In the genomic region with DNA sequence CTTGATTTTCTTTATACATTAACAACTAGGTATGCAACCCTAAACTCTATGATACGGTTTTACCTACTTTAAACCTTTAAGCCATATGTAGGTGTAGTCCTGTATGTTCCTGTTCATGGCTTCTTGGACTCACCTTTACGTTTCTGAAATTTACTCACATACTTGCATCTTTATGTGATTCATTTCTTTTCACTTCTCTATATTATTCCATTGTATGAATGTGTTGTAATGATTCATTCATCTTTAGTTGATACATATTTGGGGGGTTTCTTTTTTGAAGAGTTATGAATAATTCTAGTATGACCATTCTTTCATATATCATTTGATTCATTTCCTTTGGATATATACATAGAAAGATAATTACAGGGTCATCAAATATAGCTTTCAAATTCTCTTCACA, we compare ENCODE assay signal across 27 cellular contexts.
"Had no signal": no experiment of that assay in that cellular context is flagged by ENCODE, and none has a peak within 500 bp of the region (broad histone marks: within the 10 kb centered on the region; RNA-seq: fewer than 3 reads in every experiment).

No MANE protein-coding gene starts in this region.

- H3K4me3 ChIP-seq: gastrocnemius medialis, lower lobe of right lung, prostate gland, right atrium auricular region, smooth muscle cell, suprapubic skin, transverse colon, upper lobe of right lung, uterus had no signal

- H3K9me3 ChIP-seq: gastrocnemius medialis, lower lobe of right lung, prostate gland, right atrium auricular region, suprapubic skin, upper lobe of right lung, uterus had no signal

- H3K27me3 Mint-ChIP-seq: dendritic cell treated with granulocyte-macrophage colony-stimulating factor and Interleukin-4, amounts not matched to agents 40 ng/mL and 50 ng/mL, for 4 days; stimulated activated memory B cell treated with anti-CD40 and anti-IgM and Interleukin-4, amounts not matched to agents 10 μg/mL and 1 μg/mL and 100 μg/mL, for 72 hours; stimulated activated naive CD8-positive, alpha-beta T cell treated with anti-CD3 and anti-CD28 coated beads, Interleukin-15, Interleukin-2, amounts not matched to agents 100 ng/mL and 50 ng/mL, for 24 hours had no signal

- H3K4me1 Mint-ChIP-seq: nephron progenitor cell; stimulated activated memory B cell treated with anti-CD40 and anti-IgM and Interleukin-4, amounts not matched to agents 10 μg/mL and 1 μg/mL and 100 μg/mL, for 72 hours had no signal

- H3K27ac Mint-ChIP-seq: dendritic cell treated with granulocyte-macrophage colony-stimulating factor and Interleukin-4, amounts not matched to agents 40 ng/mL and 50 ng/mL, for 4 days; endodermal cell; naive thymus-derived CD8-positive, alpha-beta T cell; nephron progenitor cell; stimulated activated memory B cell treated with anti-CD40 and anti-IgM and Interleukin-4, amounts not matched to agents 10 μg/mL and 1 μg/mL and 100 μg/mL, for 72 hours; stimulated activated naive CD8-positive, alpha-beta T cell treated with anti-CD3 and anti-CD28 coated beads, Interleukin-15, Interleukin-2, amounts not matched to agents 100 ng/mL and 50 ng/mL, for 24 hours had no signal

- H3K27ac ChIP-seq: epithelial cell of prostate, gastrocnemius medialis, lower lobe of right lung, prostate gland, right atrium auricular region, suprapubic skin, transverse colon, upper lobe of right lung, uterus had no signal

- H3K4me3 Mint-ChIP-seq: dendritic cell treated with granulocyte-macrophage colony-stimulating factor and Interleukin-4, amounts not matched to agents 40 ng/mL and 50 ng/mL, for 4 days; endodermal cell; naive thymus-derived CD8-positive, alpha-beta T cell; nephron progenitor cell; stimulated activated memory B cell treated with anti-CD40 and anti-IgM and Interleukin-4, amounts not matched to agents 10 μg/mL and 1 μg/mL and 100 μg/mL, for 72 hours; stimulated activated naive CD8-positive, alpha-beta T cell treated with anti-CD3 and anti-CD28 coated beads, Interleukin-15, Interleukin-2, amounts not matched to agents 100 ng/mL and 50 ng/mL, for 24 hours had no signal

- DNase-seq: effector CD8-positive, alpha-beta T cell; endodermal cell; foreskin fibroblast; gastrocnemius medialis; head of caudate nucleus; left ventricle myocardium superior; lower lobe of right lung; naive thymus-derived CD8-positive, alpha-beta T cell; nephron progenitor cell; nucleus accumbens; stimulated activated CD4-positive, alpha-beta T cell treated with anti-CD3 and anti-CD28 coated beads, Interleukin-12 subunit alpha, Interleukin-12 subunit beta, amount 100 ng/mL, for 4 hours; stimulated activated CD4-positive, alpha-beta T cell treated with anti-CD3 and anti-CD28 coated beads, Interleukin-2, amount 100 ng/mL, for 24 hours; stimulated activated CD4-positive, alpha-beta T cell treated with anti-CD3 and anti-CD28 coated beads, Interleukin-4, amount 100 ng/mL, for 24 hours; transverse colon; upper lobe of right lung; uterus had no signal

- FAIRE-seq: keratinocyte had no signal

- H3K36me3 ChIP-seq: prostate gland, right atrium auricular region, suprapubic skin, transverse colon, upper lobe of right lung, uterus had no signal

- ATAC-seq: esophagus mucosa; gastrocnemius medialis; left ventricle myocardium superior; lower lobe of right lung; naive thymus-derived CD8-positive, alpha-beta T cell; sciatic nerve; stimulated activated memory B cell treated with anti-CD40 and anti-IgM and Interleukin-4, amounts not matched to agents 10 μg/mL and 1 μg/mL and 100 μg/mL, for 72 hours; upper lobe of right lung had no signal

- H3K4me2 ChIP-seq: smooth muscle cell had no signal

- H3K27me3 ChIP-seq: gastrocnemius medialis, right atrium auricular region, suprapubic skin, transverse colon, upper lobe of right lung, uterus had no signal

- H3K4me1 ChIP-seq: gastrocnemius medialis, lower lobe of right lung, prostate gland, right atrium auricular region, suprapubic skin, transverse colon, upper lobe of right lung, uterus had no signal
